In genomic region chrX:131650637-131651410, GRCh38 we compare ENCODE assay signal across 34 cellular contexts.
DNase-seq lines count a peak whose midpoint lies in the region; ATAC-seq, FAIRE-seq and TF ChIP-seq lines count a peak whose summit lies in the region.
"Had no signal": no experiment of that assay in that cellular context is flagged by ENCODE, and none has a peak within 500 bp of the region (broad histone marks: within the 10 kb centered on the region; RNA-seq: fewer than 3 reads in every experiment).

No MANE protein-coding gene starts in this region.

- intact Hi-C loops in activated CD4-positive, alpha-beta T cell treated with anti-CD3 and anti-CD28 coated beads for 36 hours (cut with DNase I, micrococcal nuclease) = no loop called here
- intact Hi-C loops in PC-9 (cut with micrococcal nuclease; ENCODE audit: unreplicated experiment) = no loop called here

- H3K27me3 ChIP-seq in PC-9 (ENCODE audit: insufficient read depth, low read depth) (no peaks in the 10 kb centered on the region), astrocyte (ENCODE audit: insufficient read depth, low read length) (no peaks in the 10 kb centered on the region)
- H3K27me3 ChIP-seq: colonic mucosa, Peyer's patch had no signal

- no peak overlapping the region for H3K27ac Mint-ChIP-seq in activated CD4-positive, alpha-beta T cell treated with anti-CD3 and anti-CD28 coated beads for 36 hours
- no peak overlapping the region for H3K27ac Mint-ChIP-seq in activated CD4-positive, alpha-beta T cell treated with anti-CD3 and anti-CD28 coated beads, Interleukin-2, amount 10 ng/mL, durations not matched to agents 7 days and 5 days
- peak overlapping the region; percentile 66 for H3K27ac Mint-ChIP-seq in astrocyte (ENCODE audit: unreplicated experiment)
- no peak overlapping the region for H3K27ac Mint-ChIP-seq in stimulated activated effector memory CD8-positive, alpha-beta T cell treated with anti-CD3 and anti-CD28 coated beads, Interleukin-12 subunit alpha, Interleukin-12 subunit beta, amount 100 ng/mL, for 72 hours
- H3K27ac Mint-ChIP-seq: activated CD4-positive, alpha-beta T cell treated with anti-CD3 and anti-CD28 coated beads, Interleukin-2, amount 10 ng/mL, durations not matched to agents 24 days and 14 days; B cell; effector memory CD8-positive, alpha-beta T cell; immature natural killer cell; natural killer cell; stimulated activated memory B cell treated with anti-CD40 and anti-IgM and Interleukin-4, amounts not matched to agents 10 μg/mL and 1 μg/mL and 100 μg/mL, for 72 hours; T-helper 2 cell treated with Interferon-gamma antibody and Interleukin-4, amounts not matched to agents 5 μg/mL and 100 μg/mL, for 36 hours had no signal

- H4K20me1 ChIP-seq in PC-9 (ENCODE audit: insufficient read depth) (no peaks in the 10 kb centered on the region), astrocyte (ENCODE audit: insufficient read depth, low read length) (no peaks in the 10 kb centered on the region)

- H3K9ac ChIP-seq in astrocyte (ENCODE audit: low read length) = no peak overlapping the region

- no peaks in the 10 kb centered on the region for H3K36me3 ChIP-seq in PC-9 (ENCODE audit: low read depth)
- no peaks in the 10 kb centered on the region for H3K36me3 ChIP-seq in astrocyte (ENCODE audit: insufficient read depth, low read length)
- H3K36me3 ChIP-seq: colonic mucosa, Peyer's patch, thoracic aorta had no signal

- H3K4me2 ChIP-seq in PC-9 (peak overlapping the region; percentile 8; the same call in 1 of the 2 replicates), astrocyte (ENCODE audit: low read length) (peak overlapping the region; percentile 39)

- H3F3A ChIP-seq in PC-9 (ENCODE audit: insufficient read depth, low read depth) = 0 out of 2 replicates have a peak, but pooled peaks cover 4% of the 10 kb centered on the region

- H3K79me2 ChIP-seq in PC-9 (ENCODE audit: low read depth) (no peaks in the 10 kb centered on the region), astrocyte (ENCODE audit: insufficient read depth, low read length) (no peaks in the 10 kb centered on the region)

- no peak overlapping the region for H3K4me3 Mint-ChIP-seq in activated CD4-positive, alpha-beta T cell treated with anti-CD3 and anti-CD28 coated beads for 36 hours
- H3K4me3 Mint-ChIP-seq in activated CD4-positive, alpha-beta T cell treated with anti-CD3 and anti-CD28 coated beads, Interleukin-2, amount 10 ng/mL, durations not matched to agents 7 days and 5 days = no peak overlapping the region
- H3K4me3 Mint-ChIP-seq in astrocyte (ENCODE audit: unreplicated experiment) = no peak overlapping the region
- H3K4me3 Mint-ChIP-seq in stimulated activated effector memory CD8-positive, alpha-beta T cell treated with anti-CD3 and anti-CD28 coated beads, Interleukin-12 subunit alpha, Interleukin-12 subunit beta, amount 100 ng/mL, for 72 hours = no peak overlapping the region
- H3K4me3 Mint-ChIP-seq: activated CD4-positive, alpha-beta T cell treated with anti-CD3 and anti-CD28 coated beads, Interleukin-2, amount 10 ng/mL, durations not matched to agents 24 days and 14 days; B cell; CD8-positive, alpha-beta memory T cell; effector memory CD8-positive, alpha-beta T cell; immature natural killer cell; natural killer cell; stimulated activated memory B cell treated with anti-CD40 and anti-IgM and Interleukin-4, amounts not matched to agents 10 μg/mL and 1 μg/mL and 100 μg/mL, for 72 hours; T-helper 2 cell treated with Interferon-gamma antibody and Interleukin-4, amounts not matched to agents 5 μg/mL and 100 μg/mL, for 36 hours had no signal

- no peaks in the 10 kb centered on the region for H3K36me3 Mint-ChIP-seq in activated CD4-positive, alpha-beta T cell treated with anti-CD3 and anti-CD28 coated beads for 36 hours (ENCODE audit: low read depth)
- no peaks in the 10 kb centered on the region for H3K36me3 Mint-ChIP-seq in activated CD4-positive, alpha-beta T cell treated with anti-CD3 and anti-CD28 coated beads, Interleukin-2, amount 10 ng/mL, durations not matched to agents 7 days and 5 days (ENCODE audit: low read depth)
- no peaks in the 10 kb centered on the region for H3K36me3 Mint-ChIP-seq in astrocyte (ENCODE audit: low read depth, unreplicated experiment)
- no peaks in the 10 kb centered on the region for H3K36me3 Mint-ChIP-seq in stimulated activated effector memory CD8-positive, alpha-beta T cell treated with anti-CD3 and anti-CD28 coated beads, Interleukin-12 subunit alpha, Interleukin-12 subunit beta, amount 100 ng/mL, for 72 hours
- H3K36me3 Mint-ChIP-seq: CD8-positive, alpha-beta memory T cell; immature natural killer cell; natural killer cell; stimulated activated memory B cell treated with anti-CD40 and anti-IgM and Interleukin-4, amounts not matched to agents 10 μg/mL and 1 μg/mL and 100 μg/mL, for 72 hours had no signal

- CTCF ChIA-PET in activated CD4-positive, alpha-beta T cell treated with anti-CD3 and anti-CD28 coated beads for 36 hours (lab: Charles Lee) = interaction anchor here (1.6 kb wide), 1 partner anchor 655 kb away, joined by 6 read pairs; no protein-coding TSS in a partner anchor
- CTCF ChIA-PET in activated CD4-positive, alpha-beta T cell treated with anti-CD3 and anti-CD28 coated beads, Interleukin-2, amount 10 ng/mL, durations not matched to agents 7 days and 5 days (lab: Charles Lee) = no interaction called here
- CTCF ChIA-PET in PC-9 (lab: Charles Lee) = no interaction called here

- no peaks in the 10 kb centered on the region for H3K9me3 Mint-ChIP-seq in activated CD4-positive, alpha-beta T cell treated with anti-CD3 and anti-CD28 coated beads for 36 hours (ENCODE audit: low read depth)
- no peaks in the 10 kb centered on the region for H3K9me3 Mint-ChIP-seq in activated CD4-positive, alpha-beta T cell treated with anti-CD3 and anti-CD28 coated beads, Interleukin-2, amount 10 ng/mL, durations not matched to agents 7 days and 5 days
- no peaks in the 10 kb centered on the region for H3K9me3 Mint-ChIP-seq in astrocyte (ENCODE audit: unreplicated experiment)
- no peaks in the 10 kb centered on the region for H3K9me3 Mint-ChIP-seq in stimulated activated effector memory CD8-positive, alpha-beta T cell treated with anti-CD3 and anti-CD28 coated beads, Interleukin-12 subunit alpha, Interleukin-12 subunit beta, amount 100 ng/mL, for 72 hours
- H3K9me3 Mint-ChIP-seq: activated CD4-positive, alpha-beta T cell treated with anti-CD3 and anti-CD28 coated beads, Interleukin-2, amount 10 ng/mL, durations not matched to agents 24 days and 14 days; CD8-positive, alpha-beta memory T cell; immature natural killer cell; natural killer cell; T-helper 2 cell treated with Interferon-gamma antibody and Interleukin-4, amounts not matched to agents 5 μg/mL and 100 μg/mL, for 36 hours had no signal

- TF ChIP-seq CTCF in PC-9 (conservative IDR thresholded peaks at IDR 0.05) (no peak), astrocyte (IDR thresholded peaks at IDR 0.05; ENCODE audit: insufficient read depth, low read depth, low read length) (no peak)

- no TSS peak for BruUV-seq in PC-9 (replicated peaks; lab: Mats Ljungman, UMichigan)

- peaks cover 14% of the 10 kb centered on the region for H3K4me1 Mint-ChIP-seq in activated CD4-positive, alpha-beta T cell treated with anti-CD3 and anti-CD28 coated beads for 36 hours
- H3K4me1 Mint-ChIP-seq in activated CD4-positive, alpha-beta T cell treated with anti-CD3 and anti-CD28 coated beads, Interleukin-2, amount 10 ng/mL, durations not matched to agents 7 days and 5 days = no peaks in the 10 kb centered on the region
- H3K4me1 Mint-ChIP-seq in astrocyte (ENCODE audit: low read depth, unreplicated experiment) = peaks cover 8% of the 10 kb centered on the region
- no peaks in the 10 kb centered on the region for H3K4me1 Mint-ChIP-seq in stimulated activated effector memory CD8-positive, alpha-beta T cell treated with anti-CD3 and anti-CD28 coated beads, Interleukin-12 subunit alpha, Interleukin-12 subunit beta, amount 100 ng/mL, for 72 hours
- H3K4me1 Mint-ChIP-seq: activated CD4-positive, alpha-beta T cell treated with anti-CD3 and anti-CD28 coated beads, Interleukin-2, amount 10 ng/mL, durations not matched to agents 24 days and 14 days; B cell; CD8-positive, alpha-beta memory T cell; immature natural killer cell; natural killer cell; stimulated activated memory B cell treated with anti-CD40 and anti-IgM and Interleukin-4, amounts not matched to agents 10 μg/mL and 1 μg/mL and 100 μg/mL, for 72 hours had no signal

- peak; percentile 60 for FAIRE-seq in astrocyte (lab: Jason Lieb, UNC)
- FAIRE-seq: frontal cortex, G401.6, HTR-8/SVneo had no signal

- no peaks in the 10 kb centered on the region; the same call in 1 of the 2 replicates for H3K9me3 ChIP-seq in PC-9 (ENCODE audit: insufficient read depth, low read depth)
- no peaks in the 10 kb centered on the region for H3K9me3 ChIP-seq in astrocyte (ENCODE audit: insufficient read depth, low read depth, low read length)
- H3K9me3 ChIP-seq: colonic mucosa, Peyer's patch, thoracic aorta had no signal

- no peaks in the 10 kb centered on the region for H3K27me3 Mint-ChIP-seq in activated CD4-positive, alpha-beta T cell treated with anti-CD3 and anti-CD28 coated beads for 36 hours
- H3K27me3 Mint-ChIP-seq in activated CD4-positive, alpha-beta T cell treated with anti-CD3 and anti-CD28 coated beads, Interleukin-2, amount 10 ng/mL, durations not matched to agents 7 days and 5 days = peaks cover 7% of the 10 kb centered on the region
- H3K27me3 Mint-ChIP-seq in astrocyte (ENCODE audit: low read depth, unreplicated experiment) = peaks cover 2% of the 10 kb centered on the region
- H3K27me3 Mint-ChIP-seq: activated CD4-positive, alpha-beta T cell treated with anti-CD3 and anti-CD28 coated beads, Interleukin-2, amount 10 ng/mL, durations not matched to agents 24 days and 14 days had no signal

- POLR2A ChIA-PET in activated CD4-positive, alpha-beta T cell treated with anti-CD3 and anti-CD28 coated beads for 36 hours (lab: Charles Lee) = no interaction called here
- POLR2A ChIA-PET in activated CD4-positive, alpha-beta T cell treated with anti-CD3 and anti-CD28 coated beads, Interleukin-2, amount 10 ng/mL, durations not matched to agents 7 days and 5 days (lab: Charles Lee) = no interaction called here
- POLR2A ChIA-PET in PC-9 (lab: Charles Lee; ENCODE audit: unreplicated experiment) = interaction anchor here (0.6 kb wide), 1 partner anchor 42 kb away, joined by 3 read pairs; no protein-coding TSS in a partner anchor

- no peaks in the 10 kb centered on the region for H3K9me2 ChIP-seq in PC-9 (ENCODE audit: insufficient read depth)

- H3K4me1 ChIP-seq in PC-9 (replicated peaks; ENCODE audit: insufficient read depth) (peaks cover 9% of the 10 kb centered on the region), astrocyte (ENCODE audit: insufficient read depth, low read length) (no peaks in the 10 kb centered on the region)
- H3K4me1 ChIP-seq: colonic mucosa, Peyer's patch had no signal

- H2AFZ ChIP-seq in PC-9 (no peak overlapping the region), astrocyte (ENCODE audit: low read depth, low read length) (no peak overlapping the region)

- H3K27ac ChIP-seq in PC-9 (no peak overlapping the region), astrocyte (ENCODE audit: low read depth, low read length) (peak overlapping the region; percentile 26)
- H3K27ac ChIP-seq: 22Rv1, colonic mucosa, Peyer's patch, SK-N-MC, thoracic aorta, VCaP had no signal

- H3K4me3 ChIP-seq in PC-9 (no peak overlapping the region), astrocyte (ENCODE audit: insufficient read depth, low read depth, low read length) (no peak overlapping the region)
- H3K4me3 ChIP-seq: colonic mucosa, Peyer's patch, SK-N-MC, thoracic aorta had no signal

- ATAC-seq in activated CD4-positive, alpha-beta T cell treated with anti-CD3 and anti-CD28 coated beads for 36 hours = peak; percentile 60
- ATAC-seq in stimulated activated effector memory CD8-positive, alpha-beta T cell treated with anti-CD3 and anti-CD28 coated beads, Interleukin-12 subunit alpha, Interleukin-12 subunit beta, amount 100 ng/mL, for 72 hours = peak; percentile 51
- no peak for ATAC-seq in HG02973 (IDR thresholded peaks at IDR 0.05; ENCODE audit: unreplicated experiment)
- ATAC-seq: effector memory CD8-positive, alpha-beta T cell; esophagus mucosa; left ventricle myocardium superior; natural killer cell; stimulated activated memory B cell treated with anti-CD40 and anti-IgM and Interleukin-4, amounts not matched to agents 10 μg/mL and 1 μg/mL and 100 μg/mL, for 72 hours had no signal

- DNase-seq in activated CD4-positive, alpha-beta T cell treated with anti-CD3 and anti-CD28 coated beads for 36 hours = no peak
- DNase-seq in activated CD4-positive, alpha-beta T cell treated with anti-CD3 and anti-CD28 coated beads, Interleukin-2, amount 10 ng/mL, durations not matched to agents 7 days and 5 days = no peak
- DNase-seq in PC-9 (no peak), astrocyte (ENCODE audit: low read depth) (peak; percentile 39), medulla oblongata (ENCODE audit: extremely low spot score) (no peak), SW 1271 (lab: John Stamatoyannopoulos, UW) (no peak)
- DNase-seq in stimulated activated effector memory CD8-positive, alpha-beta T cell treated with anti-CD3 and anti-CD28 coated beads, Interleukin-12 subunit alpha, Interleukin-12 subunit beta, amount 100 ng/mL, for 72 hours (ENCODE audit: low spot score in 2 of 2) = no peak
- DNase-seq: activated CD4-positive, alpha-beta T cell treated with anti-CD3 and anti-CD28 coated beads, Interleukin-2, amount 10 ng/mL, durations not matched to agents 24 days and 14 days; CD8-positive, alpha-beta memory T cell; colonic mucosa; effector memory CD8-positive, alpha-beta T cell; hippocampal formation; immature natural killer cell; KG1; left ventricle myocardium superior; natural killer cell; NCI-H1436 treated with DMSO at 0.1 percent for 48 hours; NCI-H510A treated with DMSO at 0.1 percent for 48 hours; NK-92 treated with Interleukin-12 subunit alpha and Interleukin-12 subunit beta, amount 100 ng/mL, for 24 hours; Peyer's patch; retina; stimulated activated CD4-positive, alpha-beta T cell treated with anti-CD3 and anti-CD28 coated beads, Interleukin-2, amount 100 ng/mL, for 48 hours had no signal
